Comparison of ENCODE assay signal across 1 cellular context in the genomic region with DNA sequence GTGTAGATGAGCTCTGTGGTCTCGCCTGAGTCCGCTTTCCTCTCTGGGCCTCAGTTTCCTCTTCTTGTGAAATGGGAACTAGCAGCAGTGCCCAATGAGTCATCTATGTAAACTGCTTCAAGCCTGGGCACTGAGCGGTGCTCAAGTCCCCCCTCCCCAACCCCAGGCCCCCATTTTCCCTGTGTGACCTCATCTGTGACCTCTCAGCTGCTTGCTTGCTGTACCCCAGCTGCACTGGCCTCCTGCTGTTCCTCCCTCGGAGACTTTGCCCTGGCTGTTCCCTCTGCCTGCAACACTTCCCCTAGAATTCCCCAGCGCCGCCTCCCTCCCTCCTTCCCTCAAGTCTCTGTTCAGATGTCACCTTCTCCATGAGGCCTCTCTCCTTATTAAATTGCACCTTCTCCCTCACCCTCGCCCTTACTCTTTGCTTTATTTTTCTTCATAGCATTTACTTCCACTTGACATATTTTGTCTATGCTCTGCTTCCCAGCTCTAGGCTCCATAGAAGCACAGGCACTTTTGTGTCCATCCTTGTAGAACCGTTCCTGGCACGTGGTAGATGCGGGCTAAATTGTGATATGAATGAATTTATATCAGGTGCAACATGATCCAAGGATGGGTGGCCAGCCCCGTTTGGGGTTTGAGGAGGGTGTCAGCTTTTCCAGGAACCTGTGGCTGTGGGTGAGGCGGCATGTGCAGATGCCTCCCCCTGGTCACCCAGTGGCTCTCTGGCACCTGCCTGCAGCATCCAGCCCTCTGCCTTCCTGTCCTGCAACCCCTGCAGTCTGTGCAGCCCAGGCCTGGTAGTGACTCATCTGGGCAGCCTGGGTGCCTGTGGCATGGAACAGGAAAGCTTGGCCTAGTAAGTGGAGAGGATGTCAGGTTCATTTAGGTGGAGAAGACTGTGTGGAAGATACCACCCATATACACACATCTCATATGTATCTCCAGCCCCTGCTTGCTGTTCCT.
TF ChIP-seq lines count a peak whose summit lies in the region.

No MANE protein-coding gene starts in this region.

TF ChIP-seq in HCT116, 20 proteins besides CTCF, POLR2A, EP300 and RAD21 (continued from another document):
- TF ChIP-seq, protein P1, sequence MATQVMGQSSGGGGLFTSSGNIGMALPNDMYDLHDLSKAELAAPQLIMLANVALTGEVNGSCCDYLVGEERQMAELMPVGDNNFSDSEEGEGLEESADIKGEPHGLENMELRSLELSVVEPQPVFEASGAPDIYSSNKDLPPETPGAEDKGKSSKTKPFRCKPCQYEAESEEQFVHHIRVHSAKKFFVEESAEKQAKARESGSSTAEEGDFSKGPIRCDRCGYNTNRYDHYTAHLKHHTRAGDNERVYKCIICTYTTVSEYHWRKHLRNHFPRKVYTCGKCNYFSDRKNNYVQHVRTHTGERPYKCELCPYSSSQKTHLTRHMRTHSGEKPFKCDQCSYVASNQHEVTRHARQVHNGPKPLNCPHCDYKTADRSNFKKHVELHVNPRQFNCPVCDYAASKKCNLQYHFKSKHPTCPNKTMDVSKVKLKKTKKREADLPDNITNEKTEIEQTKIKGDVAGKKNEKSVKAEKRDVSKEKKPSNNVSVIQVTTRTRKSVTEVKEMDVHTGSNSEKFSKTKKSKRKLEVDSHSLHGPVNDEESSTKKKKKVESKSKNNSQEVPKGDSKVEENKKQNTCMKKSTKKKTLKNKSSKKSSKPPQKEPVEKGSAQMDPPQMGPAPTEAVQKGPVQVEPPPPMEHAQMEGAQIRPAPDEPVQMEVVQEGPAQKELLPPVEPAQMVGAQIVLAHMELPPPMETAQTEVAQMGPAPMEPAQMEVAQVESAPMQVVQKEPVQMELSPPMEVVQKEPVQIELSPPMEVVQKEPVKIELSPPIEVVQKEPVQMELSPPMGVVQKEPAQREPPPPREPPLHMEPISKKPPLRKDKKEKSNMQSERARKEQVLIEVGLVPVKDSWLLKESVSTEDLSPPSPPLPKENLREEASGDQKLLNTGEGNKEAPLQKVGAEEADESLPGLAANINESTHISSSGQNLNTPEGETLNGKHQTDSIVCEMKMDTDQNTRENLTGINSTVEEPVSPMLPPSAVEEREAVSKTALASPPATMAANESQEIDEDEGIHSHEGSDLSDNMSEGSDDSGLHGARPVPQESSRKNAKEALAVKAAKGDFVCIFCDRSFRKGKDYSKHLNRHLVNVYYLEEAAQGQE (IDR thresholded peaks at IDR 0.05; ENCODE audit: low read depth) = no peak
- TF ChIP-seq ELF1 (IDR thresholded peaks at IDR 0.05; ENCODE audit: borderline replicate concordance, low read depth) (no peak), SRF (IDR thresholded peaks at IDR 0.05; ENCODE audit: low read depth) (no peak), EZH2 (IDR thresholded peaks at IDR 0.05) (no peak), FOSL1 (IDR thresholded peaks at IDR 0.05; ENCODE audit: low read depth) (peak; percentile 65), SIN3A (IDR thresholded peaks at IDR 0.05; ENCODE audit: low read depth) (no peak), JUND (IDR thresholded peaks at IDR 0.05) (peak; percentile 67), TCF7L2 (IDR thresholded peaks at IDR 0.05; ENCODE audit: borderline replicate concordance, extremely low read depth, insufficient read depth, insufficient read length) (no peak), ZFX (IDR thresholded peaks at IDR 0.05) (no peak), POLR2AphosphoS5 (IDR thresholded peaks at IDR 0.05; ENCODE audit: low read depth, low read length) (no peak)
